ENCODE assay signal across 1 cellular context in genomic region chr17:27629261-27629660, GRCh38. TPM values are rescaled to one million over a fixed set of nuclear protein-coding genes. Genes with fewer than 3 reads are reported as not detected.
"Had no signal": no experiment of that assay in that cellular context is flagged by ENCODE, and none has a peak within 500 bp of the region (broad histone marks: within the 10 kb centered on the region; RNA-seq: fewer than 3 reads in every experiment).

No MANE protein-coding gene starts in this region.

RNA-seq across cellular contexts. Expression of gene LGALS9, which starts 1.7 kb away (rescaled TPM):
- polyA plus RNA-seq: neural cell had no signal
